1 cellular context compared by ENCODE assay signal in the genomic region with DNA sequence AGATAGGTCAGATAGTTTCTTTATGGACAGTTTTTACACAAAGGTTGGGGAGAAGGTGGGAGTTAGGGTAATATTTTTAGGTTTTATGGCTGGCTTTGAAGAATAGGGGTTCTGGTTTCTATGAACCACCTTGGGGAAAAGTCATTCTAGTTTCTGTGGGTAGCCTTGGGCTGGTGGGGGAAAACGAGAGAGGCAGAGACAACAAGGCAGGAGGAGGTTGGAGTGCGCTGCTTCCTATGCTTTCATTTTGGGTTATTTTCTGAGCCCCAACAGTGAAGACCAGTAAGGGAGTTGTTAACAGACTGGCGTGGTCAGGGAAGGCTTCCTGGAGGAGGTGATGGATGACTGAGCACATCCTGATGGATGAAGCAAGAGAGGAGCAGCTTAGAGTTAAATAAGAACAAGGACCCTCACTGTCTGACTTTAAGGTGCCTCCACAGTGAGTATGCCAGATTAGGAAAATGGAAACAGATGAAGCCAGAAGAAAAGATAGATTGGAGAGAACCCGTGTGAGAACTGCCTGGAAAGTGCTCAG.
TF ChIP-seq lines count a peak whose summit lies in the region.

No MANE protein-coding gene starts in this region.

TF ChIP-seq in H1, 55 proteins besides CTCF, POLR2A, EP300 and RAD21:
- TF ChIP-seq SRF (IDR thresholded peaks at IDR 0.05; ENCODE audit: low read depth, low read length) (no peak), HDAC6 (IDR thresholded peaks at IDR 0.05; ENCODE audit: low read depth, low read length) (no peak), CHD2 (IDR thresholded peaks at IDR 0.05; ENCODE audit: low read length) (no peak), YY1 (IDR thresholded peaks at IDR 0.05; ENCODE audit: low read depth, low read length) (no peak), RXRA (IDR thresholded peaks at IDR 0.05; ENCODE audit: insufficient read depth, low read depth, low read length) (no peak), TAF7 (optimal IDR thresholded peaks at IDR 0.05; ENCODE audit: borderline replicate concordance, low read depth, low read length) (no peak), TEAD4 (IDR thresholded peaks at IDR 0.05; ENCODE audit: low read depth, low read length) (no peak), POU5F1 (IDR thresholded peaks at IDR 0.05; ENCODE audit: low read depth, low read length) (no peak), CBX5 (IDR thresholded peaks at IDR 0.05; ENCODE audit: low read depth, low read length) (no peak), NRF1 (IDR thresholded peaks at IDR 0.05; ENCODE audit: low read depth, low read length) (no peak), SP2 (IDR thresholded peaks at IDR 0.05; ENCODE audit: low read length) (no peak), SP4 (IDR thresholded peaks at IDR 0.05; ENCODE audit: low read length) (no peak), SUZ12 (IDR thresholded peaks at IDR 0.05; ENCODE audit: low read length) (no peak), CTBP2 (IDR thresholded peaks at IDR 0.05; ENCODE audit: borderline replicate concordance, insufficient read depth, insufficient read length, low read length) (no peak)
- TF ChIP-seq, protein P1, sequence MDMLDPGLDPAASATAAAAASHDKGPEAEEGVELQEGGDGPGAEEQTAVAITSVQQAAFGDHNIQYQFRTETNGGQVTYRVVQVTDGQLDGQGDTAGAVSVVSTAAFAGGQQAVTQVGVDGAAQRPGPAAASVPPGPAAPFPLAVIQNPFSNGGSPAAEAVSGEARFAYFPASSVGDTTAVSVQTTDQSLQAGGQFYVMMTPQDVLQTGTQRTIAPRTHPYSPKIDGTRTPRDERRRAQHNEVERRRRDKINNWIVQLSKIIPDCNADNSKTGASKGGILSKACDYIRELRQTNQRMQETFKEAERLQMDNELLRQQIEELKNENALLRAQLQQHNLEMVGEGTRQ (IDR thresholded peaks at IDR 0.05; ENCODE audit: low read length), result no peak
- TF ChIP-seq, protein P2, sequence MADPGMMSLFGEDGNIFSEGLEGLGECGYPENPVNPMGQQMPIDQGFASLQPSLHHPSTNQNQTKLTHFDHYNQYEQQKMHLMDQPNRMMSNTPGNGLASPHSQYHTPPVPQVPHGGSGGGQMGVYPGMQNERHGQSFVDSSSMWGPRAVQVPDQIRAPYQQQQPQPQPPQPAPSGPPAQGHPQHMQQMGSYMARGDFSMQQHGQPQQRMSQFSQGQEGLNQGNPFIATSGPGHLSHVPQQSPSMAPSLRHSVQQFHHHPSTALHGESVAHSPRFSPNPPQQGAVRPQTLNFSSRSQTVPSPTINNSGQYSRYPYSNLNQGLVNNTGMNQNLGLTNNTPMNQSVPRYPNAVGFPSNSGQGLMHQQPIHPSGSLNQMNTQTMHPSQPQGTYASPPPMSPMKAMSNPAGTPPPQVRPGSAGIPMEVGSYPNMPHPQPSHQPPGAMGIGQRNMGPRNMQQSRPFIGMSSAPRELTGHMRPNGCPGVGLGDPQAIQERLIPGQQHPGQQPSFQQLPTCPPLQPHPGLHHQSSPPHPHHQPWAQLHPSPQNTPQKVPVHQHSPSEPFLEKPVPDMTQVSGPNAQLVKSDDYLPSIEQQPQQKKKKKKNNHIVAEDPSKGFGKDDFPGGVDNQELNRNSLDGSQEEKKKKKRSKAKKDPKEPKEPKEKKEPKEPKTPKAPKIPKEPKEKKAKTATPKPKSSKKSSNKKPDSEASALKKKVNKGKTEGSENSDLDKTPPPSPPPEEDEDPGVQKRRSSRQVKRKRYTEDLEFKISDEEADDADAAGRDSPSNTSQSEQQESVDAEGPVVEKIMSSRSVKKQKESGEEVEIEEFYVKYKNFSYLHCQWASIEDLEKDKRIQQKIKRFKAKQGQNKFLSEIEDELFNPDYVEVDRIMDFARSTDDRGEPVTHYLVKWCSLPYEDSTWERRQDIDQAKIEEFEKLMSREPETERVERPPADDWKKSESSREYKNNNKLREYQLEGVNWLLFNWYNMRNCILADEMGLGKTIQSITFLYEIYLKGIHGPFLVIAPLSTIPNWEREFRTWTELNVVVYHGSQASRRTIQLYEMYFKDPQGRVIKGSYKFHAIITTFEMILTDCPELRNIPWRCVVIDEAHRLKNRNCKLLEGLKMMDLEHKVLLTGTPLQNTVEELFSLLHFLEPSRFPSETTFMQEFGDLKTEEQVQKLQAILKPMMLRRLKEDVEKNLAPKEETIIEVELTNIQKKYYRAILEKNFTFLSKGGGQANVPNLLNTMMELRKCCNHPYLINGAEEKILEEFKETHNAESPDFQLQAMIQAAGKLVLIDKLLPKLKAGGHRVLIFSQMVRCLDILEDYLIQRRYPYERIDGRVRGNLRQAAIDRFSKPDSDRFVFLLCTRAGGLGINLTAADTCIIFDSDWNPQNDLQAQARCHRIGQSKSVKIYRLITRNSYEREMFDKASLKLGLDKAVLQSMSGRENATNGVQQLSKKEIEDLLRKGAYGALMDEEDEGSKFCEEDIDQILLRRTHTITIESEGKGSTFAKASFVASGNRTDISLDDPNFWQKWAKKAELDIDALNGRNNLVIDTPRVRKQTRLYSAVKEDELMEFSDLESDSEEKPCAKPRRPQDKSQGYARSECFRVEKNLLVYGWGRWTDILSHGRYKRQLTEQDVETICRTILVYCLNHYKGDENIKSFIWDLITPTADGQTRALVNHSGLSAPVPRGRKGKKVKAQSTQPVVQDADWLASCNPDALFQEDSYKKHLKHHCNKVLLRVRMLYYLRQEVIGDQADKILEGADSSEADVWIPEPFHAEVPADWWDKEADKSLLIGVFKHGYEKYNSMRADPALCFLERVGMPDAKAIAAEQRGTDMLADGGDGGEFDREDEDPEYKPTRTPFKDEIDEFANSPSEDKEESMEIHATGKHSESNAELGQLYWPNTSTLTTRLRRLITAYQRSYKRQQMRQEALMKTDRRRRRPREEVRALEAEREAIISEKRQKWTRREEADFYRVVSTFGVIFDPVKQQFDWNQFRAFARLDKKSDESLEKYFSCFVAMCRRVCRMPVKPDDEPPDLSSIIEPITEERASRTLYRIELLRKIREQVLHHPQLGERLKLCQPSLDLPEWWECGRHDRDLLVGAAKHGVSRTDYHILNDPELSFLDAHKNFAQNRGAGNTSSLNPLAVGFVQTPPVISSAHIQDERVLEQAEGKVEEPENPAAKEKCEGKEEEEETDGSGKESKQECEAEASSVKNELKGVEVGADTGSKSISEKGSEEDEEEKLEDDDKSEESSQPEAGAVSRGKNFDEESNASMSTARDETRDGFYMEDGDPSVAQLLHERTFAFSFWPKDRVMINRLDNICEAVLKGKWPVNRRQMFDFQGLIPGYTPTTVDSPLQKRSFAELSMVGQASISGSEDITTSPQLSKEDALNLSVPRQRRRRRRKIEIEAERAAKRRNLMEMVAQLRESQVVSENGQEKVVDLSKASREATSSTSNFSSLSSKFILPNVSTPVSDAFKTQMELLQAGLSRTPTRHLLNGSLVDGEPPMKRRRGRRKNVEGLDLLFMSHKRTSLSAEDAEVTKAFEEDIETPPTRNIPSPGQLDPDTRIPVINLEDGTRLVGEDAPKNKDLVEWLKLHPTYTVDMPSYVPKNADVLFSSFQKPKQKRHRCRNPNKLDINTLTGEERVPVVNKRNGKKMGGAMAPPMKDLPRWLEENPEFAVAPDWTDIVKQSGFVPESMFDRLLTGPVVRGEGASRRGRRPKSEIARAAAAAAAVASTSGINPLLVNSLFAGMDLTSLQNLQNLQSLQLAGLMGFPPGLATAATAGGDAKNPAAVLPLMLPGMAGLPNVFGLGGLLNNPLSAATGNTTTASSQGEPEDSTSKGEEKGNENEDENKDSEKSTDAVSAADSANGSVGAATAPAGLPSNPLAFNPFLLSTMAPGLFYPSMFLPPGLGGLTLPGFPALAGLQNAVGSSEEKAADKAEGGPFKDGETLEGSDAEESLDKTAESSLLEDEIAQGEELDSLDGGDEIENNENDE (IDR thresholded peaks at IDR 0.05; ENCODE audit: insufficient replicate concordance, low read length), result no peak
